ENCODE assay signal across 30 cellular contexts in genomic region chr6:138476116-138476515, GRCh38.
"Had no signal": no experiment of that assay in that cellular context is flagged by ENCODE, and none has a peak within 500 bp of the region (broad histone marks: within the 10 kb centered on the region; RNA-seq: fewer than 3 reads in every experiment).

No MANE protein-coding gene starts in this region.

- H3K4me1 ChIP-seq: psoas muscle, spleen, suprapubic skin, testis, tibial artery, upper lobe of right lung, uterus had no signal

- ATAC-seq: naive thymus-derived CD8-positive, alpha-beta T cell; natural killer cell treated with Interleukin-12 subunit alpha and Interleukin-12 subunit beta and Interleukin-15 and Interleukin-18, amount 100 ng/mL, for 72 hours; psoas muscle; right cardiac atrium; sciatic nerve; stimulated activated memory B cell treated with anti-CD40 and anti-IgM and Interleukin-4, amounts not matched to agents 10 μg/mL and 1 μg/mL and 100 μg/mL, for 72 hours; stimulated activated naive CD8-positive, alpha-beta T cell treated with anti-CD3 and anti-CD28 coated beads, Interleukin-15, amount 100 ng/mL, for 72 hours; stimulated activated naive CD8-positive, alpha-beta T cell treated with anti-CD3 and anti-CD28 coated beads, Interleukin-15, Interleukin-2, amounts not matched to agents 100 U/mL and 50 U/mL, for 24 hours; upper lobe of right lung had no signal

- DNase-seq: naive thymus-derived CD8-positive, alpha-beta T cell; nephron progenitor cell; nucleus accumbens; ovary; posterior cingulate gyrus; psoas muscle; right cardiac atrium; spleen; stimulated activated CD4-positive, alpha-beta T cell treated with anti-CD3 and anti-CD28 coated beads, Interleukin-12 subunit alpha, Interleukin-12 subunit beta, amount 100 ng/mL, for 4 hours; stimulated activated CD4-positive, alpha-beta T cell treated with anti-CD3 and anti-CD28 coated beads, Interleukin-1b, Interleukin-23, amount 100 ng/mL, for 48 hours; stimulated activated CD4-positive, alpha-beta T cell treated with anti-CD3 and anti-CD28 coated beads, Interleukin-4, amount 100 ng/mL, for 1 hour; stimulated activated CD4-positive, alpha-beta T cell treated with anti-CD3 and anti-CD28 coated beads, Interleukin-4, amount 100 ng/mL, for 4 hours; stimulated activated CD8-positive, alpha-beta memory T cell treated with anti-CD3 and anti-CD28 coated beads, Interleukin-4, amount 100 ng/mL, for 48 hours; stimulated activated naive CD4-positive, alpha-beta T cell; stimulated activated naive CD8-positive, alpha-beta T cell treated with anti-CD3 and anti-CD28 coated beads, Interleukin-15, amount 100 ng/mL, for 72 hours; stimulated activated naive CD8-positive, alpha-beta T cell treated with anti-CD3 and anti-CD28 coated beads, Interleukin-15, Interleukin-2, amounts not matched to agents 100 U/mL and 50 U/mL, for 24 hours; substantia nigra; testis; tibial artery; transverse colon; upper lobe of right lung; uterus had no signal

- H3K27ac ChIP-seq: neutrophil, ovary, parathyroid adenoma, psoas muscle, skin epidermis, spleen, suprapubic skin, testis, tibial artery, transverse colon, upper lobe of right lung, uterus had no signal

- H3K36me3 ChIP-seq: neutrophil, ovary, spleen, suprapubic skin, tibial artery, uterus had no signal

- H3K9me3 ChIP-seq: neutrophil, ovary, psoas muscle, spleen, suprapubic skin, testis, tibial artery, transverse colon, upper lobe of right lung, uterus had no signal

- H3K27me3 ChIP-seq: neutrophil, ovary, spleen, suprapubic skin, testis, tibial artery, transverse colon, upper lobe of right lung, uterus had no signal

- H3K4me3 ChIP-seq: ovary, psoas muscle, skin epidermis, smooth muscle cell, spleen, suprapubic skin, testis, tibial artery, transverse colon, upper lobe of right lung, uterus had no signal
